In the genomic region with DNA sequence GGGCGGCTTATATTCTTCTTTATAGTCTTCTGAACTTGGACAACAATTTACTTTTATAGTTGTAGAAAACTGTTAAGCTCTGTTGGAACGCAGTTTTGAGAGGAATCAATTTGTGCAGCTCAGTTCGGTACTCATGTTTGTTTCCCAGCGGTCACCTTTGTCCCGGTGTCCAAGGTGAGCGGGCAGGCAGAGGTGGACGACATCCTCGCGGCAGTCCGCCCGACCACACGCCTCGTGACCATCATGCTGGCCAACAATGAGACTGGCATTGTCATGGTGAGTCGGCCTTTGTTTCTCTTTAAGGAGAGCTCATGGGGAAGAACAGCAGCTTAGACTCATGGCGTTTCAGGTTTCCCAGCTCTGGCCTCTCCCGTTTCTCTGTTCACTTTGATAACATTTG, we compare ENCODE assay signal across 28 cellular contexts. TPM values are rescaled to one million over a fixed set of nuclear protein-coding genes. Genes with fewer than 3 reads are reported as not detected.
DNase-seq lines count a peak whose midpoint lies in the region; ATAC-seq and TF ChIP-seq lines count a peak whose summit lies in the region.
"Had no signal": no experiment of that assay in that cellular context is flagged by ENCODE, and none has a peak within 500 bp of the region (broad histone marks: within the 10 kb centered on the region; RNA-seq: fewer than 3 reads in every experiment).

No MANE protein-coding gene starts in this region.

- no peak overlapping the region for H3K4me3 Mint-ChIP-seq in mesothelial cell of epicardium
- no peak overlapping the region for H3K4me3 Mint-ChIP-seq in nephron progenitor cell
- no peak overlapping the region for H3K4me3 Mint-ChIP-seq in immature natural killer cell
- H3K4me3 Mint-ChIP-seq: CD14-positive monocyte, HFFc6 had no signal

- intact Hi-C loops in dorsolateral prefrontal cortex (cut with DNase I) (no loop called here), left lung (cut with DNase I) (no loop called here)

- ATAC-seq in left lung, result no peak
- ATAC-seq: SK-N-SH treated with all-trans-retinoic acid at 6 μM for 48 hours had no signal

- H3K4me1 Mint-ChIP-seq in mesothelial cell of epicardium (peaks cover 9% of the 10 kb centered on the region), nephron progenitor cell (peaks cover 6% of the 10 kb centered on the region), immature natural killer cell (peaks cover 0 to 1% of the 10 kb centered on the region in 2 donors)

- no peaks in the 10 kb centered on the region for H3K9me3 ChIP-seq in left lung

- peaks cover 0 to 55% of the 10 kb centered on the region in 2 donors for H3K36me3 ChIP-seq in left lung

- H3K27ac Mint-ChIP-seq in mesothelial cell of epicardium (peak overlapping the region; percentile 83), nephron progenitor cell (no peak overlapping the region), immature natural killer cell (no peak overlapping the region)
- H3K27ac Mint-ChIP-seq: HFFc6 had no signal

- TF ChIP-seq CTCF in dorsolateral prefrontal cortex (IDR thresholded peaks at IDR 0.05 in 54 of 56, conservative IDR thresholded peaks at IDR 0.05 in 2 of 56; ENCODE audit: low read depth in 1 of 56, partially characterized antibody in 56 of 56), result no peak
- no peak for TF ChIP-seq CTCF in mesothelial cell of epicardium (IDR thresholded peaks at IDR 0.05; ENCODE audit: unreplicated experiment)
- TF ChIP-seq CTCF in left lung (IDR thresholded peaks at IDR 0.05), result no peak
- no peak for TF ChIP-seq CTCF in nephron progenitor cell (IDR thresholded peaks at IDR 0.05)

- H3K9me3 Mint-ChIP-seq in mesothelial cell of epicardium (peaks cover 23% of the 10 kb centered on the region), nephron progenitor cell (peaks cover 14% of the 10 kb centered on the region), immature natural killer cell (no peaks in the 10 kb centered on the region)
- H3K9me3 Mint-ChIP-seq: HFFc6 had no signal

- DNase-seq in activated T-cell treated with anti-CD3 and anti-CD28 coated beads, Interleukin-2, amount 50 U/mL, for 48 hours, result peak; percentile 2 to 7
- no peak for DNase-seq in activated T-cell treated with anti-CD3 and anti-CD28 coated beads for 4 hours
- DNase-seq in dorsolateral prefrontal cortex, result no peak
- DNase-seq in mesothelial cell of epicardium (ENCODE audit: low spot score in 2 of 2, unreplicated experiment in 2 of 2), result no peak
- DNase-seq in left lung, result no peak
- no peak for DNase-seq in nephron progenitor cell
- DNase-seq in immature natural killer cell, result no peak
- DNase-seq: AML-193; DMS53; GDM1; HFFc6; KBM-7; MM.1S; NCI-H1048; NCI-H1417 treated with DMSO at 0.1 percent for 48 hours; NCI-H187; NCI-H2107; NCI-H510A treated with DMSO at 0.1 percent for 48 hours; NCI-H774; NK-92 treated with Interleukin-12 subunit alpha and Interleukin-12 subunit beta, amount 100 ng/mL, for 24 hours had no signal

- peak overlapping the region in 2 of 59 donors; percentile 28 to 31 for H3K4me3 ChIP-seq in dorsolateral prefrontal cortex
- no peak overlapping the region for H3K4me3 ChIP-seq in left lung

- H3K27me3 Mint-ChIP-seq in mesothelial cell of epicardium (ENCODE audit: low read depth) (no peaks in the 10 kb centered on the region), nephron progenitor cell (ENCODE audit: low read depth, poor library complexity) (no peaks in the 10 kb centered on the region), immature natural killer cell (ENCODE audit: low read depth in 3 of 3) (peaks cover 0 to 2% (median 0%) of the 10 kb centered on the region in 3 donors)

- H3K36me3 Mint-ChIP-seq in mesothelial cell of epicardium, result peaks cover 59% of the 10 kb centered on the region
- peaks cover 94% of the 10 kb centered on the region for H3K36me3 Mint-ChIP-seq in nephron progenitor cell (ENCODE audit: low read depth)
- H3K36me3 Mint-ChIP-seq in immature natural killer cell, result peaks cover 25 to 69% (median 44%) of the 10 kb centered on the region in 3 donors

- H3K27ac ChIP-seq in dorsolateral prefrontal cortex, result peak overlapping the region in 44 of 59 donors; percentile 6 to 83 (median 44)
- H3K27ac ChIP-seq in temporal lobe (ENCODE audit: low read depth, low read length), result peak overlapping the region; percentile 63
- H3K27ac ChIP-seq in left lung, result no peak overlapping the region
- H3K27ac ChIP-seq: 22Rv1, HL-60, RWPE1 had no signal

- peaks cover 0 to under 1% of the 10 kb centered on the region in 2 donors for H3K4me1 ChIP-seq in left lung

- H3K27me3 ChIP-seq in dorsolateral prefrontal cortex (no peaks in the 10 kb centered on the region), left lung (no peaks in the 10 kb centered on the region)

RNA-seq across cellular contexts. Expression of a gene that starts 18.6 kb away (rescaled TPM):
- total RNA-seq in dorsolateral prefrontal cortex, result 1 to 10 TPM in 8 of 120 experiments, under 1 TPM in 87, not detected in 25; 0.09 to 2.3 (median 0.29) TPM
- total RNA-seq in mesothelial cell of epicardium, result 0.29 to 0.75 TPM (median 0.38 TPM) in 3 replicates
- total RNA-seq in temporal lobe, result under 0.01 TPM
- total RNA-seq in left lung, result under 1 TPM; 0.55 to 0.67 TPM
- not detected for polyA plus RNA-seq in immature natural killer cell
- total RNA-seq: HT-29 had no signal
- polyA plus RNA-seq: CD14-positive monocyte had no signal

RNA-seq across cellular contexts. Expression of a gene that starts 20.8 kb away (rescaled TPM):
- total RNA-seq in dorsolateral prefrontal cortex, result 10 to 100 TPM; 12.6 to 37.0 (median 22.2) TPM
- total RNA-seq in mesothelial cell of epicardium, result 19.9 to 21.5 TPM (median 20.4 TPM) in 3 replicates
- total RNA-seq in temporal lobe, result 7.6 TPM
- total RNA-seq in left lung, result 10 to 100 TPM; 10.9 to 20.9 TPM
- polyA plus RNA-seq in immature natural killer cell, result 10 to 100 TPM; 12.1 to 15.8 (median 12.8) TPM

RNA-seq across cellular contexts. Expression of a gene that starts 56.9 kb away (rescaled TPM):
- total RNA-seq in dorsolateral prefrontal cortex, result 1 to 10 TPM in 4 of 120 experiments, under 1 TPM in 69, not detected in 47; 0.10 to 1.5 (median 0.24) TPM
- 0.16 to 0.20 TPM (median 0.20 TPM) in 3 replicates for total RNA-seq in mesothelial cell of epicardium
- not detected for total RNA-seq in temporal lobe
- 1 to 10 TPM in 1 of 2 donors, under 1 TPM in 1; 0.96 to 1.0 TPM for total RNA-seq in left lung
- polyA plus RNA-seq in immature natural killer cell, result not detected
- polyA plus RNA-seq: AG04450 had no signal

Comparison
In these comparisons a context has a peak if more than half of its experiments do, and no peak if none do; other contexts are left out.
1. DNase-seq: peak in activated T-cell treated with anti-CD3 and anti-CD28 coated beads, Interleukin-2, amount 50 U/mL, for 48 hours (2 of 2); none in activated T-cell treated with anti-CD3 and anti-CD28 coated beads for 4 hours (single experiment), dorsolateral prefrontal cortex (0 of 10), mesothelial cell of epicardium (0 of 2), left lung (0 of 2), nephron progenitor cell (single experiment) and immature natural killer cell (0 of 3).
2. H3K27ac ChIP-seq: peak in dorsolateral prefrontal cortex (44 of 59) and temporal lobe (single experiment); none in left lung (0 of 2).